Comparison of ENCODE assay signal across 26 cellular contexts in genomic region chr3:132690040-132690439, GRCh38.
"Had no signal": no experiment of that assay in that cellular context is flagged by ENCODE, and none has a peak within 500 bp of the region (broad histone marks: within the 10 kb centered on the region; RNA-seq: fewer than 3 reads in every experiment).

No MANE protein-coding gene starts in this region.

- H3K9me3 ChIP-seq: colonic mucosa, esophagus squamous epithelium, gastrocnemius medialis, left lung, lower lobe of right lung, mucosa of descending colon had no signal

- FAIRE-seq: endometrium had no signal

- H3K36me3 ChIP-seq: colonic mucosa had no signal

- ATAC-seq: effector memory CD8-positive, alpha-beta T cell; esophagus mucosa; gastrocnemius medialis; left lung; lower lobe of right lung; mucosa of descending colon had no signal

- H3K4me1 ChIP-seq: colonic mucosa, esophagus squamous epithelium, gastrocnemius medialis, left lung, lower lobe of right lung had no signal

- H3K4me3 ChIP-seq: colonic mucosa, esophagus squamous epithelium, gastrocnemius medialis, hepatocyte, left lung, lower lobe of right lung, mucosa of descending colon had no signal

- H3K27me3 ChIP-seq: colonic mucosa, esophagus squamous epithelium, gastrocnemius medialis, hepatocyte, left lung had no signal

- H2AFZ ChIP-seq: hepatocyte had no signal

- H3K27ac ChIP-seq: colonic mucosa, epithelial cell of prostate, esophagus squamous epithelium, gastrocnemius medialis, hepatocyte, left lung, lower lobe of right lung had no signal

- DNase-seq: colonic mucosa; cortex of kidney; effector CD8-positive, alpha-beta T cell; effector memory CD8-positive, alpha-beta T cell; endodermal cell; erythroblast; esophagus squamous epithelium; foreskin fibroblast; foreskin melanocyte; gastrocnemius medialis; glutamatergic neuron; head of caudate nucleus; hypothalamus; immature natural killer cell; islet precursor cell; kidney; kidney glomerular epithelial cell; left lung; lower lobe of right lung; mesenchymal stem cell; mucosa of descending colon; naive B cell had no signal

- H3K4me2 ChIP-seq: hepatocyte had no signal

- H3K79me2 ChIP-seq: hepatocyte had no signal
